22 cellular contexts compared by ENCODE assay signal in the genomic region with DNA sequence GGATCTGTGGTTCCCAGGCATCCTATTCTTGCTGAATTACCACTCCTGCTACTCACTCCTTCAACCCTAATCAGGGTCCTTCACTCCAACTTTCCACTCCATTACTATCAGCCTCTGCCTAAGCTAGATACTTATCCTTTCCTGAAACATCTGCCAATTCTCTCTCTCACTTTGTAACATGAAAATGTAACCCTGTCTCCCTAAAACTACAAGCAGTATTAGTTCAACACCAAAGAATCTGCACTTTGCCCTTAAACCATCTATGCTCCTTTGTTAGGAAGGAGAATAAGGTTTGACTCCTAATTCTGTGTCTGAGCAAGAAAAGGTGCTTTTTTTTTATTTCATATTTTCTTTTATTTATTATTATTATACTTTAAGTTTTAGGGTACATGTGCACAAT. TPM values are rescaled to one million over a fixed set of nuclear protein-coding genes. Genes with fewer than 3 reads are reported as not detected.
DNase-seq lines count a peak whose midpoint lies in the region; FAIRE-seq and TF ChIP-seq lines count a peak whose summit lies in the region.
"Had no signal": no experiment of that assay in that cellular context is flagged by ENCODE, and none has a peak within 500 bp of the region (broad histone marks: within the 10 kb centered on the region; RNA-seq: fewer than 3 reads in every experiment).

No MANE protein-coding gene starts in this region.

- H3K4me3 Mint-ChIP-seq in Caco-2 (ENCODE audit: unreplicated experiment) = no peak overlapping the region
- no peak overlapping the region for H3K4me3 Mint-ChIP-seq in astrocyte (ENCODE audit: unreplicated experiment)
- H3K4me3 Mint-ChIP-seq: CD14-positive monocyte; CD4-positive, alpha-beta T cell; CD8-positive, alpha-beta memory T cell had no signal

- POLR2A ChIA-PET in Caco-2 (lab: Charles Lee) = no interaction called here

- no peaks in the 10 kb centered on the region for H3K9me2 ChIP-seq in hepatocyte (replicated peaks; ENCODE audit: insufficient read depth)

- H3K9me3 Mint-ChIP-seq in Caco-2 (ENCODE audit: unreplicated experiment) = no peaks in the 10 kb centered on the region
- peaks cover 3% of the 10 kb centered on the region for H3K9me3 Mint-ChIP-seq in astrocyte (ENCODE audit: unreplicated experiment)
- H3K9me3 Mint-ChIP-seq: CD4-positive, alpha-beta T cell had no signal

- peak overlapping the region; percentile 26 for H3K27ac Mint-ChIP-seq in Caco-2 (ENCODE audit: unreplicated experiment)
- H3K27ac Mint-ChIP-seq in astrocyte (ENCODE audit: unreplicated experiment) = no peak overlapping the region
- H3K27ac Mint-ChIP-seq: CD14-positive monocyte; CD4-positive, alpha-beta T cell; CD8-positive, alpha-beta memory T cell had no signal

- H3K27me3 ChIP-seq in Caco-2 (replicated peaks; ENCODE audit: control insufficient read depth, insufficient read depth, low read length) = no peaks in the 10 kb centered on the region
- peaks cover 11% of the 10 kb centered on the region for H3K27me3 ChIP-seq in astrocyte (ENCODE audit: insufficient read depth, low read length)
- no peaks in the 10 kb centered on the region for H3K27me3 ChIP-seq in hepatocyte
- H3K27me3 ChIP-seq: BE2C had no signal

- H3K4me1 Mint-ChIP-seq in Caco-2 (ENCODE audit: low read depth, unreplicated experiment) = peaks cover 43% of the 10 kb centered on the region
- H3K4me1 Mint-ChIP-seq in astrocyte (ENCODE audit: low read depth, unreplicated experiment) = peaks cover 16% of the 10 kb centered on the region
- H3K4me1 Mint-ChIP-seq: CD8-positive, alpha-beta memory T cell had no signal

- H2AFZ ChIP-seq in astrocyte (ENCODE audit: low read depth, low read length) (no peak overlapping the region), hepatocyte (no peak overlapping the region)

- no peak overlapping the region for H3K4me2 ChIP-seq in astrocyte (ENCODE audit: low read length)
- H3K4me2 ChIP-seq in hepatocyte = no peak overlapping the region
- H3K4me2 ChIP-seq: A549; BLaER1 treated with 17β-estradiol and CSF1 and Interleukin-3, amounts not matched to agents 10 nM and 100 nM had no signal

- H3K9me3 ChIP-seq in Caco-2 = no peaks in the 10 kb centered on the region
- H3K9me3 ChIP-seq in astrocyte (ENCODE audit: insufficient read depth, low read depth, low read length) = no peaks in the 10 kb centered on the region
- no peaks in the 10 kb centered on the region for H3K9me3 ChIP-seq in hepatocyte (ENCODE audit: low read depth)
- H3K9me3 ChIP-seq: A549; BE2C; BLaER1 treated with 17β-estradiol and CSF1 and Interleukin-3, amounts not matched to agents 10 nM and 100 nM had no signal

- no peaks in the 10 kb centered on the region for H4K20me1 ChIP-seq in astrocyte (ENCODE audit: insufficient read depth, low read length)
- H4K20me1 ChIP-seq in hepatocyte (ENCODE audit: insufficient read depth, poor library complexity, severe bottlenecking) = no peaks in the 10 kb centered on the region
- H4K20me1 ChIP-seq: BLaER1 treated with 17β-estradiol and CSF1 and Interleukin-3, amounts not matched to agents 10 nM and 100 nM had no signal

- peaks cover 45% of the 10 kb centered on the region for H3K4me1 ChIP-seq in Caco-2
- peaks cover 12% of the 10 kb centered on the region for H3K4me1 ChIP-seq in astrocyte (ENCODE audit: insufficient read depth, low read length)
- H3K4me1 ChIP-seq in hepatocyte (ENCODE audit: insufficient read depth) = no peaks in the 10 kb centered on the region
- H3K4me1 ChIP-seq: BE2C had no signal

- intact Hi-C loops in Caco-2 (cut with micrococcal nuclease; ENCODE audit: unreplicated experiment) = no loop called here

- no peaks in the 10 kb centered on the region for H3K79me2 ChIP-seq in astrocyte (ENCODE audit: insufficient read depth, low read length)
- no peaks in the 10 kb centered on the region for H3K79me2 ChIP-seq in hepatocyte

- no peaks in the 10 kb centered on the region for H3K36me3 ChIP-seq in Caco-2 (ENCODE audit: control insufficient read depth, insufficient read depth, low read length)
- H3K36me3 ChIP-seq in astrocyte (ENCODE audit: insufficient read depth, low read length) = no peaks in the 10 kb centered on the region
- no peaks in the 10 kb centered on the region for H3K36me3 ChIP-seq in hepatocyte (replicated peaks; ENCODE audit: insufficient read depth, low read depth)
- H3K36me3 ChIP-seq: BE2C; BLaER1 treated with 17β-estradiol and CSF1 and Interleukin-3, amounts not matched to agents 10 nM and 100 nM had no signal

- no TSS peak for BruUV-seq in Caco-2 (replicated peaks; lab: Mats Ljungman, UMichigan)

- DNase-seq in Caco-2 = no peak
- DNase-seq in astrocyte (ENCODE audit: low read depth) = peak; percentile 12
- DNase-seq in hepatocyte (ENCODE audit: low spot score) = no peak
- no peak for DNase-seq in activated gamma-delta T cell (lab: John Stamatoyannopoulos, UW)
- no peak for DNase-seq in DMS153 (lab: John Stamatoyannopoulos, UW)
- DNase-seq in NCI-H187 treated with DMSO at 0.1 percent for 48 hours (lab: John Stamatoyannopoulos, UW) = no peak
- DNase-seq: 8988T; ACHN; AML-193; BE2C; Calu3; CD4-positive, alpha-beta T cell; CD8-positive, alpha-beta memory T cell; GF-D8; GOT3; HCEC 1CT had no signal

- no peak overlapping the region for H3K9ac ChIP-seq in astrocyte (ENCODE audit: low read length)
- H3K9ac ChIP-seq: BLaER1 treated with 17β-estradiol and CSF1 and Interleukin-3, amounts not matched to agents 10 nM and 100 nM had no signal

- H3K27me3 Mint-ChIP-seq in Caco-2 (ENCODE audit: insufficient read depth, unreplicated experiment) (no peaks in the 10 kb centered on the region), astrocyte (ENCODE audit: low read depth, unreplicated experiment) (no peaks in the 10 kb centered on the region)

- FAIRE-seq in astrocyte (lab: Jason Lieb, UNC) = no peak
- FAIRE-seq: A549, GM12891, GM18507, H54 had no signal

- CTCF ChIA-PET in Caco-2 (lab: Charles Lee) = no interaction called here

- peaks cover 6% of the 10 kb centered on the region for H3K36me3 Mint-ChIP-seq in Caco-2 (ENCODE audit: insufficient read depth, unreplicated experiment)
- no peaks in the 10 kb centered on the region for H3K36me3 Mint-ChIP-seq in astrocyte (ENCODE audit: low read depth, unreplicated experiment)
- H3K36me3 Mint-ChIP-seq: CD14-positive monocyte; CD8-positive, alpha-beta memory T cell had no signal

- H3K27ac ChIP-seq in astrocyte (ENCODE audit: low read depth, low read length) (no peak overlapping the region), hepatocyte (peak overlapping the region; percentile 11)
- H3K27ac ChIP-seq: A549; BLaER1 treated with 17β-estradiol and CSF1 and Interleukin-3, amounts not matched to agents 10 nM and 100 nM had no signal

- no peak for TF ChIP-seq CTCF in Caco-2 (IDR thresholded peaks at IDR 0.05; ENCODE audit: insufficient read depth in 1 of 2, low read depth in 1 of 2, low read length in 1 of 2, severe bottlenecking in 1 of 2, unreplicated experiment in 1 of 2)
- no peak for TF ChIP-seq CTCF in astrocyte (IDR thresholded peaks at IDR 0.05; ENCODE audit: insufficient read depth, low read depth, low read length)
- TF ChIP-seq CTCF in hepatocyte (IDR thresholded peaks at IDR 0.05; ENCODE audit: poor library complexity) = no peak

- no peak overlapping the region for H3K4me3 ChIP-seq in Caco-2 (ENCODE audit: low read depth, low read length)
- no peak overlapping the region for H3K4me3 ChIP-seq in astrocyte (ENCODE audit: insufficient read depth, low read depth, low read length)
- no peak overlapping the region for H3K4me3 ChIP-seq in hepatocyte
- H3K4me3 ChIP-seq: A549; BLaER1 treated with 17β-estradiol and CSF1 and Interleukin-3, amounts not matched to agents 10 nM and 100 nM had no signal

RNA-seq across cellular contexts. Expression of gene CXADR, which starts 15.5 kb away (rescaled TPM):
- 98.6 and 102 TPM in 2 replicates for total RNA-seq in Caco-2 (2022)
- 20.2 and 30.6 TPM in 2 replicates for total RNA-seq in astrocyte
- total RNA-seq in hepatocyte = 88.9 and 93.4 TPM in 2 replicates
- 66.3 and 75.0 TPM in 2 replicates for polyA plus RNA-seq in hepatocyte
- polyA plus RNA-seq: CD14-positive monocyte had no signal
